Comparison of ENCODE assay signal across 24 cellular contexts in the genomic region with DNA sequence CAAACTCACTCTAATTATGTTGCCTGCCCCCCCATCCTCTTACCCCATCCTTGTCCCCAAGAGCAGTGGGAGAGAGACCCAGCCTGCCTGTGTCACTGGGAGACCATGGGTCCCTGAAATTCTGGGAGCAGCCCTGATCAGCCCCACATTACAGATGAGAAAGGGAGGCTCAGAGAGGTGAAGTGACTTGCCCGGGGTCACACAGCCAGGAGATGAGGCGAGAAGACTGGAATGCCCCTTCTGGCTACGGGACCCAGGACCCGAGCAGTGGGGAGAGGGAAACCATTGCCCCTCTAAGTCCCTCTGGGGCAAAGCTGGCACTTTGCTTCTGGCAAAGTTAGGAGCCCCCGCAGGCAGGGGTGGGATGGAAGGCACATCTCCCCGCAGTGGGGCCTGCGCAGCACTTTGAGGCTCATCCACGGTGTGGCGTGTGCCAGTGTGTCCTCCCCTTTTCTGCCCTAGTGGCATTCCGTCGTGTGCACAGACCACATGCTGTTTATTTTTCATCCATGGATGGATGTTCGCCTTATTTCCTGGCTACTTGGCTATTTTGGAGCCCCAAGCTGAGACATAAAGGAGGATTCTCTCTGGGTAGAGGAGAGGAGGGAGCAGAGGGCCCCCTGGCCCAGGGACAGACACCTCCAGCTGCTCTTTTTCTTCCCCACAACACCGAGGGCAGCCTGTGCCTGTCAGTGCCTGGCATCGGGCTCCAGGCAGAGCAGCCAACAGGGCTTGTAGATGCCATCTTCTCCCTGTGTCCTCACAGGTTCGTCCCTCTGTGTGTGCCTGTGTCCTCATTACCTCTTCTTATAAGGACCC. TPM values are rescaled to one million over a fixed set of nuclear protein-coding genes. Genes with fewer than 3 reads are reported as not detected.
"Had no signal": no experiment of that assay in that cellular context is flagged by ENCODE, and none has a peak within 500 bp of the region (broad histone marks: within the 10 kb centered on the region; RNA-seq: fewer than 3 reads in every experiment).

No MANE protein-coding gene starts in this region.

- H2AFZ ChIP-seq: PC-9 had no signal

- H3K4me3 Mint-ChIP-seq: activated CD8-positive, alpha-beta memory T cell treated with anti-CD3 and anti-CD28 coated beads, Interleukin-2, amount 10 ng/mL, durations not matched to agents 7 days and 5 days; activated naive CD4-positive, alpha-beta T cell treated with anti-CD3 and anti-CD28 coated beads for 36 hours; activated naive CD8-positive, alpha-beta T cell; activated T-helper 17 cell treated with anti-CD3 and anti-CD28 coated beads, Interleukin-2, amount 50 U/mL, for 72 hours; brain; central memory CD8-positive, alpha-beta T cell; T-cell had no signal

- H3K4me2 ChIP-seq: PC-9 had no signal

- H3K4me1 Mint-ChIP-seq: activated CD8-positive, alpha-beta memory T cell treated with anti-CD3 and anti-CD28 coated beads, Interleukin-2, amount 10 ng/mL, durations not matched to agents 7 days and 5 days; activated T-helper 17 cell treated with anti-CD3 and anti-CD28 coated beads, Interleukin-2, amount 50 U/mL, for 72 hours; brain; central memory CD8-positive, alpha-beta T cell; T-cell had no signal

- H3K27ac ChIP-seq: PC-9 had no signal

- H3K36me3 Mint-ChIP-seq: activated CD8-positive, alpha-beta memory T cell treated with anti-CD3 and anti-CD28 coated beads, Interleukin-2, amount 10 ng/mL, durations not matched to agents 7 days and 5 days; activated naive CD8-positive, alpha-beta T cell; brain; T-cell had no signal

- H3K27ac Mint-ChIP-seq: activated CD8-positive, alpha-beta memory T cell treated with anti-CD3 and anti-CD28 coated beads, Interleukin-2, amount 10 ng/mL, durations not matched to agents 7 days and 5 days; activated naive CD4-positive, alpha-beta T cell treated with anti-CD3 and anti-CD28 coated beads for 36 hours; activated naive CD8-positive, alpha-beta T cell; activated T-helper 17 cell treated with anti-CD3 and anti-CD28 coated beads, Interleukin-2, amount 50 U/mL, for 72 hours; brain; T-cell had no signal

- H3K9me3 Mint-ChIP-seq: activated naive CD4-positive, alpha-beta T cell treated with anti-CD3 and anti-CD28 coated beads for 36 hours; activated T-helper 17 cell treated with anti-CD3 and anti-CD28 coated beads, Interleukin-2, amount 50 U/mL, for 72 hours; central memory CD8-positive, alpha-beta T cell; T-cell had no signal

- DNase-seq: activated CD4-positive, CD25-positive, alpha-beta regulatory T cell; activated CD8-positive, alpha-beta memory T cell treated with anti-CD3 and anti-CD28 coated beads, Interleukin-2, amount 10 ng/mL, durations not matched to agents 7 days and 5 days; activated gamma-delta T cell; activated naive CD4-positive, alpha-beta T cell treated with anti-CD3 and anti-CD28 coated beads for 36 hours; activated T-cell treated with anti-CD3 and anti-CD28 coated beads, Interleukin-2, amount 50 U/mL, for 48 hours; amygdala; Karpas-422; MM.1S; NCI-H1105; NCI-H1436; NCI-H1694 treated with DMSO at 0.1 percent for 48 hours; NCI-H2029 treated with DMSO at 0.1 percent for 48 hours; NCI-H510A treated with DMSO at 0.1 percent for 48 hours; NCI-H69; PC-9; SIG-M5; T-cell; T-helper 2 cell; T1000 had no signal

- H3K4me3 ChIP-seq: PC-9 had no signal

- ATAC-seq: activated CD8-positive, alpha-beta memory T cell treated with anti-CD3 and anti-CD28 coated beads, Interleukin-2, amount 10 ng/mL, durations not matched to agents 7 days and 5 days; activated T-helper 17 cell treated with anti-CD3 and anti-CD28 coated beads, Interleukin-2, amount 50 U/mL, for 72 hours; T-cell had no signal

RNA-seq across cellular contexts. Expression of gene FGF3, which starts 3.7 kb away (rescaled TPM):
- total RNA-seq: activated CD8-positive, alpha-beta memory T cell treated with anti-CD3 and anti-CD28 coated beads, Interleukin-2, amount 10 ng/mL, durations not matched to agents 7 days and 5 days; activated naive CD4-positive, alpha-beta T cell treated with anti-CD3 and anti-CD28 coated beads for 36 hours; activated T-helper 17 cell treated with anti-CD3 and anti-CD28 coated beads, Interleukin-2, amount 50 U/mL, for 72 hours; astrocyte; PC-9; T-cell had no signal

RNA-seq across cellular contexts. Expression of gene FGF4, which starts 47.7 kb away (rescaled TPM):
- total RNA-seq: activated CD8-positive, alpha-beta memory T cell treated with anti-CD3 and anti-CD28 coated beads, Interleukin-2, amount 10 ng/mL, durations not matched to agents 7 days and 5 days; activated naive CD4-positive, alpha-beta T cell treated with anti-CD3 and anti-CD28 coated beads for 36 hours; activated T-helper 17 cell treated with anti-CD3 and anti-CD28 coated beads, Interleukin-2, amount 50 U/mL, for 72 hours; astrocyte; PC-9; T-cell had no signal
